In genomic region chr22:38890377-38890776, GRCh38 we compare ENCODE assay signal across 22 cellular contexts. TPM values are rescaled to one million over a fixed set of nuclear protein-coding genes. Genes with fewer than 3 reads are reported as not detected.
A peak's percentile ranks its signal among the peaks of the same experiment; 100 is the strongest.
DNase-seq lines count a peak whose midpoint lies in the region; ATAC-seq and TF ChIP-seq lines count a peak whose summit lies in the region.
"Had no signal": no experiment of that assay in that cellular context is flagged by ENCODE, and none has a peak within 500 bp of the region (broad histone marks: within the 10 kb centered on the region; RNA-seq: fewer than 3 reads in every experiment).

No MANE protein-coding gene starts in this region.

- intact Hi-C loops in PC-3 (cut with micrococcal nuclease) (no loop called here), posterior vena cava (cut with DNase I) (no loop called here)

- H3K9ac ChIP-seq in PC-3 (ENCODE audit: low read length): no peak overlapping the region
- H3K9ac ChIP-seq: BLaER1 had no signal

- peak; percentile 49 for DNase-seq in PC-3
- no peak for DNase-seq in RWPE2 (ENCODE audit: low spot score)
- peak; percentile 23 for DNase-seq in epithelial cell of esophagus (ENCODE audit: low read depth)
- DNase-seq in posterior vena cava (ENCODE audit: low spot score): no peak
- no peak for DNase-seq in suprapubic skin (ENCODE audit: low spot score in 2 of 2)
- DNase-seq: 8988T; ACHN; BE2C; C1 segment of cervical spinal cord; CD4-positive, alpha-beta memory T cell; CD4-positive, CD25-positive, alpha-beta regulatory T cell; CD8-positive, alpha-beta memory T cell; COR-L47; DMS 273 treated with DMSO at 0.1 percent for 48 hours; DMS153; DMS53; DMS79; DND-41; EL; GDM1 had no signal

- H2AFZ ChIP-seq in PC-3 (ENCODE audit: low read length): no peak overlapping the region

- H3K4me2 ChIP-seq in PC-3 (ENCODE audit: low read length): no peak overlapping the region
- H3K4me2 ChIP-seq: BLaER1 had no signal

- TF ChIP-seq CTCF in PC-3 (conservative IDR thresholded peaks at IDR 0.05; ENCODE audit: low read depth, low read length) (no peak), RWPE2 (IDR thresholded peaks at IDR 0.05; ENCODE audit: poor library complexity, severe bottlenecking) (no peak), epithelial cell of esophagus (IDR thresholded peaks at IDR 0.05; ENCODE audit: insufficient read depth, low read depth, low read length, missing control alignments) (no peak), suprapubic skin (IDR thresholded peaks at IDR 0.05) (no peak)

- no peaks in the 10 kb centered on the region for H3K9me2 ChIP-seq in PC-3 (replicated peaks; ENCODE audit: low read length)

- no peak for TF ChIP-seq POLR2A in suprapubic skin (IDR thresholded peaks at IDR 0.05)

- H4K20me1 ChIP-seq in PC-3 (ENCODE audit: low read length): no peaks in the 10 kb centered on the region
- H4K20me1 ChIP-seq: BLaER1 had no signal

- no peak overlapping the region for H3K27ac ChIP-seq in PC-3 (ENCODE audit: low read length)
- H3K27ac ChIP-seq in RWPE2 (ENCODE audit: poor library complexity, severe bottlenecking): no peak overlapping the region
- H3K27ac ChIP-seq in suprapubic skin: no peak overlapping the region
- H3K27ac ChIP-seq: BLaER1 had no signal

- H3K9me3 ChIP-seq in PC-3 (ENCODE audit: low read length) (no peaks in the 10 kb centered on the region), RWPE2 (ENCODE audit: severe bottlenecking) (no peaks in the 10 kb centered on the region), suprapubic skin (no peaks in the 10 kb centered on the region)
- H3K9me3 ChIP-seq: BE2C, BLaER1 had no signal

- CTCF ChIA-PET in PC-3 (lab: Charles Lee): no interaction called here

- TF ChIP-seq EP300 in suprapubic skin (IDR thresholded peaks at IDR 0.05): no peak

- POLR2A ChIA-PET in PC-3 (lab: Charles Lee; ENCODE audit: unreplicated experiment): no interaction called here

- no TSS peak for BruUV-seq in PC-3 (replicated peaks; lab: Mats Ljungman, UMichigan)

- H3K79me2 ChIP-seq in PC-3 (ENCODE audit: low read length): no peaks in the 10 kb centered on the region

- H3K27me3 ChIP-seq in PC-3 (ENCODE audit: low read length): no peaks in the 10 kb centered on the region
- no peaks in the 10 kb centered on the region for H3K27me3 ChIP-seq in RWPE2 (ENCODE audit: insufficient read depth, poor library complexity, severe bottlenecking)
- peaks cover 10% of the 10 kb centered on the region for H3K27me3 ChIP-seq in suprapubic skin
- H3K27me3 ChIP-seq: BLaER1 had no signal

- no peaks in the 10 kb centered on the region for H3F3A ChIP-seq in PC-3 (ENCODE audit: low read length, unreplicated experiment)

- no peaks in the 10 kb centered on the region for H3K4me1 ChIP-seq in PC-3 (ENCODE audit: insufficient read depth, low read length)
- H3K4me1 ChIP-seq in RWPE2 (ENCODE audit: insufficient read depth, poor library complexity, severe bottlenecking): no peaks in the 10 kb centered on the region
- H3K4me1 ChIP-seq in suprapubic skin: no peaks in the 10 kb centered on the region
- H3K4me1 ChIP-seq: BE2C, BLaER1 had no signal

- H3K36me3 ChIP-seq in PC-3 (ENCODE audit: low read depth, low read length) (no peaks in the 10 kb centered on the region), RWPE2 (ENCODE audit: low read depth) (no peaks in the 10 kb centered on the region), suprapubic skin (no peaks in the 10 kb centered on the region)
- H3K36me3 ChIP-seq: BE2C, BLaER1 had no signal

- ATAC-seq in PC-3 (peak; percentile 49; the same call in 1 of the 2 replicates), RWPE2 (ENCODE audit: low read depth) (peak; percentile 74)
- ATAC-seq: GM12878 had no signal

- WGBS in suprapubic skin: 81% methylated on average over 5 of the region's 5 CpGs

- H3K4me3 ChIP-seq in PC-3 (ENCODE audit: low read length) (no peak overlapping the region), RWPE2 (ENCODE audit: severe bottlenecking) (no peak overlapping the region), epithelial cell of esophagus (ENCODE audit: low read length) (no peak overlapping the region), suprapubic skin (no peak overlapping the region)
- H3K4me3 ChIP-seq: BLaER1, GM12878 had no signal

RNA-seq across cellular contexts. Expression of gene CBX6, which starts 18.4 kb away (rescaled TPM):
- total RNA-seq in PC-3 (2014; rRNA removed): 37.5 and 50.1 TPM in 2 replicates
- total RNA-seq in posterior vena cava: 100 to 1,000 TPM in 1 of 2 donors, 10 to 100 TPM in 1; 98.0 to 105 TPM
- 10 to 100 TPM; 11.5 to 31.4 (median 22.1) TPM for total RNA-seq in suprapubic skin

RNA-seq across cellular contexts. Expression of gene NPTXR, which starts 46.5 kb away (rescaled TPM):
- 2.8 and 3.5 TPM in 2 replicates for total RNA-seq in PC-3 (2014; rRNA removed)
- total RNA-seq in posterior vena cava: 1 to 10 TPM; 8.3 to 8.4 TPM
- 1 to 10 TPM; 1.0 to 2.4 (median 2.1) TPM for total RNA-seq in suprapubic skin

Comparison
In these comparisons a context has a peak if more than half of its experiments do, and no peak if none do; other contexts are left out.
1. DNase-seq: peak in PC-3 (single experiment) and epithelial cell of esophagus (single experiment); none in RWPE2 (single experiment), posterior vena cava (single experiment) and suprapubic skin (0 of 2).